In genomic region chr14:35158951-35159653, GRCh38 we compare ENCODE assay signal across 1 cellular context.
TF ChIP-seq lines count a peak whose summit lies in the region.

No MANE protein-coding gene starts in this region.

TF ChIP-seq in HepG2, 621 proteins besides CTCF, POLR2A, EP300 and RAD21 (continued from another document and continues in another):
- TF ChIP-seq TFDP2 (CRISPR knock-in tag; IDR thresholded peaks at IDR 0.05) = no peak
- TF ChIP-seq TOPORS (CRISPR knock-in tag; IDR thresholded peaks at IDR 0.05) = no peak
- no peak for TF ChIP-seq ZNF737 (CRISPR knock-in tag; IDR thresholded peaks at IDR 0.05; ENCODE audit: borderline replicate concordance)
- no peak for TF ChIP-seq SOX6 (IDR thresholded peaks at IDR 0.05)
- peak; percentile 87 for TF ChIP-seq SOX6 (CRISPR knock-in tag; IDR thresholded peaks at IDR 0.05)
- TF ChIP-seq SMAD1 (CRISPR knock-in tag; IDR thresholded peaks at IDR 0.05; ENCODE audit: borderline replicate concordance, low read depth) = no peak
- TF ChIP-seq IKZF1 (IDR thresholded peaks at IDR 0.05) = no peak
- no peak for TF ChIP-seq PHF20 (CRISPR knock-in tag; IDR thresholded peaks at IDR 0.05)
- no peak for TF ChIP-seq TRIM24 (CRISPR knock-in tag; IDR thresholded peaks at IDR 0.05)
- no peak for TF ChIP-seq ZNF484 (CRISPR knock-in tag; IDR thresholded peaks at IDR 0.05; ENCODE audit: borderline replicate concordance, low read depth)
- TF ChIP-seq GATAD2A (CRISPR knock-in tag; IDR thresholded peaks at IDR 0.05) = peak; percentile 42; the same call in 1 of the 2 replicates
- no peak for TF ChIP-seq SMARCC2 (IDR thresholded peaks at IDR 0.05)
- no peak for TF ChIP-seq AKAP8 (CRISPR knock-in tag; IDR thresholded peaks at IDR 0.05)
- TF ChIP-seq ZNF335 (CRISPR knock-in tag; IDR thresholded peaks at IDR 0.05) = 0 out of 2 replicates have a peak, but pooled peaks have one; percentile 39
- no peak for TF ChIP-seq FOXK1 (CRISPR knock-in tag; IDR thresholded peaks at IDR 0.05; ENCODE audit: borderline replicate concordance, low read depth)
- TF ChIP-seq ZNF329 (CRISPR knock-in tag; IDR thresholded peaks at IDR 0.05; ENCODE audit: low read depth) = no peak
- TF ChIP-seq MEIS2 (CRISPR knock-in tag; IDR thresholded peaks at IDR 0.05) = no peak
- no peak for TF ChIP-seq HNRNPK (IDR thresholded peaks at IDR 0.05; ENCODE audit: low read depth, low read length, poor library complexity, severe bottlenecking)
- 0 out of 2 replicates have a peak, but pooled peaks have one; percentile 35 for TF ChIP-seq ISL2 (CRISPR knock-in tag; IDR thresholded peaks at IDR 0.05)
- TF ChIP-seq MED1 (CRISPR knock-in tag; IDR thresholded peaks at IDR 0.05) = no peak
- TF ChIP-seq, protein P1, sequence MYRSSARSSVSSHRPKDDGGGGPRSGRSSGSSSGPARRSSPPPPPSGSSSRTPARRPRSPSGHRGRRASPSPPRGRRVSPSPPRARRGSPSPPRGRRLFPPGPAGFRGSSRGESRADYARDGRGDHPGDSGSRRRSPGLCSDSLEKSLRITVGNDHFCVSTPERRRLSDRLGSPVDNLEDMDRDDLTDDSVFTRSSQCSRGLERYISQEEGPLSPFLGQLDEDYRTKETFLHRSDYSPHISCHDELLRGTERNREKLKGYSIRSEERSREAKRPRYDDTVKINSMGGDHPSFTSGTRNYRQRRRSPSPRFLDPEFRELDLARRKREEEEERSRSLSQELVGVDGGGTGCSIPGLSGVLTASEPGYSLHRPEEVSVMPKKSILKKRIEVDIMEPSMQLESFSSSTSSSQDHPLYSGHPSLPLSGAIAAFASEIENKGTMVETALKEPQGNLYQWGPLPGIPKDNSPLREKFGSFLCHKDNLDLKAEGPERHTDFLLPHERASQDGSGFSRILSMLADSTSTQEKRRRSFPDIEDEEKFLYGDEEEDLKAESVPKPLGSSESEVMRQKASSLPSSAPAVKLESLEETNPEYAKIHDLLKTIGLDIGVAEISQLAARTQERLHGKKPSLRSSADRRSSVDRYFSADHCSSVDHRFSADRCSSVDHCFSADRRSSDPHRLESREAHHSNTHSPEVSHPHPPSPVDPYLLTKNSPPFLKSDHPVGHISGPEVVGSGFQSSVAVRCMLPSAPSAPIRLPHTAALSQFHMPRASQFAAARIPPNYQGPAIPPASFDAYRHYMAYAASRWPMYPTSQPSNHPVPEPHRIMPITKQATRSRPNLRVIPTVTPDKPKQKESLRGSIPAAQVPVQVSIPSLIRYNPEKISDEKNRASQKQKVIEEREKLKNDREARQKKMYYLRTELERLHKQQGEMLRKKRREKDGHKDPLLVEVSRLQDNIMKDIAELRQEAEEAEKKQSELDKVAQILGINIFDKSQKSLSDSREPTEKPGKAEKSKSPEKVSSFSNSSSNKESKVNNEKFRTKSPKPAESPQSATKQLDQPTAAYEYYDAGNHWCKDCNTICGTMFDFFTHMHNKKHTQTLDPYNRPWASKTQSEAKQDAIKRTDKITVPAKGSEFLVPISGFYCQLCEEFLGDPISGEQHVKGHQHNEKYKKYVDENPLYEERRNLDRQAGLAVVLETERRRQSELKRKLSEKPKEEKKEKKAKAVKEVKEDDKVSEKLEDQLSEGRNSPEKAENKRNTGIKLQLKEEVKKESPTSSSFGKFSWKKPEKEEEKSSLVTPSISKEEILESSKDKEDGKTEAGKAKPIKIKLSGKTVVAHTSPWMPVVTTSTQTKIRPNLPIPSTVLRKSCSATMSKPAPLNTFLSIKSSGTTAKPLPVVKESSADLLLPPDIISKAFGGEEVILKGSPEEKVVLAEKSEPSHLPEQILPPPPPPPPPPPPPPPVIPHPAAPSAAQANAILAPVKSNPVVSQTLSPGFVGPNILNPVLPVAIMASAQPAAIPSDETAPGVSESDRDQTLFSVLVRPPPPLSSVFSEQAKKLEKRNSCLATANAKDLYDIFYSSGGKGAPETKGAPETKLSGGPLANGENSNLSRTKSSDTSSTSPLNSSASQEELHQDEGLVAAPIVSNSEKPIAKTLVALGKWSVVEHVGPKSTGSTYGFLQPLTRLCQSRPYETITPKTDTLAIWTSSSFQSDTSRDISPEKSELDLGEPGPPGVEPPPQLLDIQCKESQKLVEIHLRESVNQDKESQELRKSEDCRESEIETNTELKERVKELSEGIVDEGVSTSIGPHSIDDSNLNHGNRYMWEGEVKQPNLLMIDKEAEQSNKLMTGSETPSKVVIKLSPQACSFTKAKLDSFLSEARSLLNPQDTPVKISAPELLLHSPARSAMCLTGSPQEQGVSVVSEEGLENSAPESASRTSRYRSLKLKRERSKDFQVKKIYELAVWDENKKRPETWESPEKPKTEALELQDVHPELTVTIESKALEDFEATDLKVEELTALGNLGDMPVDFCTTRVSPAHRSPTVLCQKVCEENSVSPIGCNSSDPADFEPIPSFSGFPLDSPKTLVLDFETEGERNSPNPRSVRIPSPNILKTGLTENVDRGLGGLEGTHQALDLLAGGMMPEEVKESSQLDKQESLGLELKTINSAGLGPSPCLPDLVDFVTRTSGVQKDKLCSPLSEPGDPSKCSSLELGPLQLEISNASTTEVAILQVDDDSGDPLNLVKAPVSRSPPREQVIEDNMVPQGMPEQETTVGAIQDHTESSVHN (CRISPR knock-in tag; IDR thresholded peaks at IDR 0.05) = no peak
- no peak for TF ChIP-seq ZNF883 (CRISPR knock-in tag; IDR thresholded peaks at IDR 0.05; ENCODE audit: not compliant biosample characterization)
- TF ChIP-seq ZNF574 (CRISPR knock-in tag; IDR thresholded peaks at IDR 0.05) = no peak
- TF ChIP-seq ZNF777 (CRISPR knock-in tag; IDR thresholded peaks at IDR 0.05) = no peak
- no peak for TF ChIP-seq HNRNPL (IDR thresholded peaks at IDR 0.05; ENCODE audit: low read depth, low read length)
- no peak for TF ChIP-seq THAP11 (CRISPR knock-in tag; IDR thresholded peaks at IDR 0.05)
- TF ChIP-seq MED8 (CRISPR knock-in tag; IDR thresholded peaks at IDR 0.05; ENCODE audit: insufficient replicate concordance) = no peak
- TF ChIP-seq, protein P2, sequence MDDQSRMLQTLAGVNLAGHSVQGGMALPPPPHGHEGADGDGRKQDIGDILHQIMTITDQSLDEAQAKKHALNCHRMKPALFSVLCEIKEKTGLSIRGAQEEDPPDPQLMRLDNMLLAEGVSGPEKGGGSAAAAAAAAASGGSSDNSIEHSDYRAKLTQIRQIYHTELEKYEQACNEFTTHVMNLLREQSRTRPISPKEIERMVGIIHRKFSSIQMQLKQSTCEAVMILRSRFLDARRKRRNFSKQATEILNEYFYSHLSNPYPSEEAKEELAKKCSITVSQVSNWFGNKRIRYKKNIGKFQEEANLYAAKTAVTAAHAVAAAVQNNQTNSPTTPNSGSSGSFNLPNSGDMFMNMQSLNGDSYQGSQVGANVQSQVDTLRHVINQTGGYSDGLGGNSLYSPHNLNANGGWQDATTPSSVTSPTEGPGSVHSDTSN (CRISPR knock-in tag; IDR thresholded peaks at IDR 0.05; ENCODE audit: borderline replicate concordance) = no peak
- no peak for TF ChIP-seq TSC22D2 (CRISPR knock-in tag; IDR thresholded peaks at IDR 0.05; ENCODE audit: borderline replicate concordance)
- no peak for TF ChIP-seq ZFP36L1 (CRISPR knock-in tag; IDR thresholded peaks at IDR 0.05)
- TF ChIP-seq, protein P3, sequence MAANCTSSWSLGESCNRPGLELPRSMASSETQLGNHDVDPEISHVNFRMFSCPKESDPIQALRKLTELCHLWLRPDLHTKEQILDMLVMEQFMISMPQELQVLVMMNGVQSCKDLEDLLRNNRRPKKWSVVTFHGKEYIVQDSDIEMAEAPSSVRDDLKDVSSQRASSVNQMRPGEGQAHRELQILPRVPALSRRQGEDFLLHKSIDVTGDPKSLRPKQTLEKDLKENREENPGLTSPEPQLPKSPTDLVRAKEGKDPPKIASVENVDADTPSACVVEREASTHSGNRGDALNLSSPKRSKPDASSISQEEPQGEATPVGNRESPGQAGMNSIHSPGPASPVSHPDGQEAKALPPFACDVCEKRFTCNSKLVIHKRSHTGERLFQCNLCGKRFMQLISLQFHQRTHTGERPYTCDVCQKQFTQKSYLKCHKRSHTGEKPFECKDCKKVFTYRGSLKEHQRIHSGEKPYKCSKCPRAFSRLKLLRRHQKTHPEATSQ (CRISPR knock-in tag; IDR thresholded peaks at IDR 0.05; ENCODE audit: borderline replicate concordance) = no peak
- no peak for TF ChIP-seq ETV5 (CRISPR knock-in tag; IDR thresholded peaks at IDR 0.05; ENCODE audit: borderline replicate concordance)
- no peak for TF ChIP-seq NFE2 (CRISPR knock-in tag; IDR thresholded peaks at IDR 0.05)
- TF ChIP-seq ZNF597 (CRISPR knock-in tag; IDR thresholded peaks at IDR 0.05) = no peak
- no peak for TF ChIP-seq HNRNPLL (IDR thresholded peaks at IDR 0.05; ENCODE audit: low read depth, low read length, poor library complexity, severe bottlenecking)
- peak; percentile 81 for TF ChIP-seq RARA (CRISPR knock-in tag; IDR thresholded peaks at IDR 0.05)
- TF ChIP-seq TAF1 (CRISPR knock-in tag; IDR thresholded peaks at IDR 0.05) = no peak
- TF ChIP-seq ZNF3 (CRISPR knock-in tag; IDR thresholded peaks at IDR 0.05) = no peak
- TF ChIP-seq ZFY (CRISPR knock-in tag; IDR thresholded peaks at IDR 0.05) = no peak
- TF ChIP-seq ZNF446 (CRISPR knock-in tag; IDR thresholded peaks at IDR 0.05) = no peak
- peak; percentile 92 for TF ChIP-seq SOX5 (CRISPR knock-in tag; IDR thresholded peaks at IDR 0.05; ENCODE audit: borderline replicate concordance)
- TF ChIP-seq YY1 (IDR thresholded peaks at IDR 0.05; ENCODE audit: insufficient read depth, insufficient replicate concordance, low read depth, low read length) = no peak
- no peak for TF ChIP-seq IRX3 (CRISPR knock-in tag; IDR thresholded peaks at IDR 0.05; ENCODE audit: borderline replicate concordance, low read depth)
- TF ChIP-seq, protein P4, sequence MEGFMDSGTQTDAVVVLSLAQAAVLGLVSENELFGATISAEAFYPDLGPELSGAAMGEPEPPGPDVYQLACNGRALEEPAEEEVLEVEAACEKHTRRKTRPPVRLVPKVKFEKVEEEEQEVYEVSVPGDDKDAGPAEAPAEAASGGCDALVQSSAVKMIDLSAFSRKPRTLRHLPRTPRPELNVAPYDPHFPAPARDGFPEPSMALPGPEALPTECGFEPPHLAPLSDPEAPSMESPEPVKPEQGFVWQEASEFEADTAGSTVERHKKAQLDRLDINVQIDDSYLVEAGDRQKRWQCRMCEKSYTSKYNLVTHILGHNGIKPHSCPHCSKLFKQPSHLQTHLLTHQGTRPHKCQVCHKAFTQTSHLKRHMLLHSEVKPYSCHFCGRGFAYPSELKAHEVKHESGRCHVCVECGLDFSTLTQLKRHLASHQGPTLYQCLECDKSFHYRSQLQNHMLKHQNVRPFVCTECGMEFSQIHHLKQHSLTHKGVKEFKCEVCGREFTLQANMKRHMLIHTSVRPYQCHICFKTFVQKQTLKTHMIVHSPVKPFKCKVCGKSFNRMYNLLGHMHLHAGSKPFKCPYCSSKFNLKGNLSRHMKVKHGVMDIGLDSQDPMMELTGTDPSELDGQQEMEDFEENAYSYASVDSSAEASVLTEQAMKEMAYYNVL (CRISPR knock-in tag; IDR thresholded peaks at IDR 0.05; ENCODE audit: borderline replicate concordance) = peak; percentile 94
- 0 out of 2 replicates have a peak, but pooled peaks have one; percentile 8 for TF ChIP-seq FOXO1 (CRISPR knock-in tag; IDR thresholded peaks at IDR 0.05)
- TF ChIP-seq ATF7 (IDR thresholded peaks at IDR 0.05) = no peak
- TF ChIP-seq ATF7 (CRISPR knock-in tag; IDR thresholded peaks at IDR 0.05) = no peak
- TF ChIP-seq SMC3 (IDR thresholded peaks at IDR 0.05; ENCODE audit: low read length) = no peak
- no peak for TF ChIP-seq ZSCAN22 (CRISPR knock-in tag; IDR thresholded peaks at IDR 0.05)
- no peak for TF ChIP-seq ZNF839 (CRISPR knock-in tag; IDR thresholded peaks at IDR 0.05; ENCODE audit: borderline replicate concordance)
- TF ChIP-seq ZNF564 (CRISPR knock-in tag; IDR thresholded peaks at IDR 0.05) = no peak
- no peak for TF ChIP-seq ELF1 (CRISPR knock-in tag; IDR thresholded peaks at IDR 0.05)
- no peak for TF ChIP-seq HDAC1 (CRISPR knock-in tag; IDR thresholded peaks at IDR 0.05)
- TF ChIP-seq, protein P5, sequence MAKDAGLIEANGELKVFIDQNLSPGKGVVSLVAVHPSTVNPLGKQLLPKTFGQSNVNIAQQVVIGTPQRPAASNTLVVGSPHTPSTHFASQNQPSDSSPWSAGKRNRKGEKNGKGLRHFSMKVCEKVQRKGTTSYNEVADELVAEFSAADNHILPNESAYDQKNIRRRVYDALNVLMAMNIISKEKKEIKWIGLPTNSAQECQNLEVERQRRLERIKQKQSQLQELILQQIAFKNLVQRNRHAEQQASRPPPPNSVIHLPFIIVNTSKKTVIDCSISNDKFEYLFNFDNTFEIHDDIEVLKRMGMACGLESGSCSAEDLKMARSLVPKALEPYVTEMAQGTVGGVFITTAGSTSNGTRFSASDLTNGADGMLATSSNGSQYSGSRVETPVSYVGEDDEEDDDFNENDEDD (CRISPR knock-in tag; IDR thresholded peaks at IDR 0.05; ENCODE audit: borderline replicate concordance) = no peak
- TF ChIP-seq KMT2A (CRISPR knock-in tag; IDR thresholded peaks at IDR 0.05) = no peak
